In the genomic region with DNA sequence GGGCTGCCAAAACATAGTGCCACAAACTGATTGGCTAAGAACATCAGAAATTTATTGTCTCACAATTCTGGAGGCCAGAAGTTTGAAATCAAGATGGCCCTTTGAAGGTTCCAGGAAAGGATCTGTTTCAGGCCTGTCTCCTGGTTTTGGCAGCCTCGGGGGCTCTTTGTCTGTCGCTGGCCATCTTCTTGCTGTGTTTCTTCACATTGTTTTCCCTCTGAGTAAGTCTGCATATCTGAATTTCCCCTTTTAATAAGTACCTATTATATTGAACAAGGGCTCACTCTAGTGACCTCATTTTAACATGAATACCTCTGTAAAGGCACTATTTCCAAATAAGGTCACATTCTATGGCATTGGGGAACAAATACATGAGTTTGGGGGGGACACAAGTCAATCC, we compare ENCODE assay signal across 33 cellular contexts.
DNase-seq lines count a peak whose midpoint lies in the region; ATAC-seq and TF ChIP-seq lines count a peak whose summit lies in the region.
"Had no signal": no experiment of that assay in that cellular context is flagged by ENCODE, and none has a peak within 500 bp of the region (broad histone marks: within the 10 kb centered on the region; RNA-seq: fewer than 3 reads in every experiment).

No MANE protein-coding gene starts in this region.

- H3K4me3 ChIP-seq in GM23248: no peak overlapping the region
- H3K4me3 ChIP-seq in choroid plexus epithelial cell (ENCODE audit: low read depth, low read length): no peak overlapping the region
- H3K4me3 ChIP-seq in heart right ventricle: no peak overlapping the region
- H3K4me3 ChIP-seq in naive thymus-derived CD4-positive, alpha-beta T cell (ENCODE audit: low read length): no peak overlapping the region
- H3K4me3 ChIP-seq: mucosa of descending colon, pancreas, SJCRH30 had no signal

- no peaks in the 10 kb centered on the region for H3K36me3 Mint-ChIP-seq in neural crest cell (ENCODE audit: low read depth)
- H3K36me3 Mint-ChIP-seq in naive thymus-derived CD4-positive, alpha-beta T cell: no peaks in the 10 kb centered on the region
- H3K36me3 Mint-ChIP-seq in activated naive CD4-positive, alpha-beta T cell treated with anti-CD3 and anti-CD28 coated beads for 36 hours (ENCODE audit: low read depth): no peaks in the 10 kb centered on the region
- H3K36me3 Mint-ChIP-seq: natural killer cell treated with Interleukin-12 subunit alpha and Interleukin-12 subunit beta and Interleukin-15 and Interleukin-18, amount 100 ng/mL, for 72 hours; stimulated activated memory B cell treated with anti-CD40 and anti-IgM and Interleukin-4, amounts not matched to agents 10 μg/mL and 1 μg/mL and 100 μg/mL, for 72 hours; T-cell had no signal

- no peak overlapping the region for H3K4me3 Mint-ChIP-seq in neural crest cell
- no peak overlapping the region for H3K4me3 Mint-ChIP-seq in naive thymus-derived CD4-positive, alpha-beta T cell
- no peak overlapping the region for H3K4me3 Mint-ChIP-seq in activated naive CD4-positive, alpha-beta T cell treated with anti-CD3 and anti-CD28 coated beads for 36 hours
- H3K4me3 Mint-ChIP-seq: activated B cell treated with CpG ODN at 0.5 μM for 24 hours; activated CD4-positive, alpha-beta T cell treated with anti-CD3 and anti-CD28 coated beads, Interleukin-2, amount 10 ng/mL, durations not matched to agents 7 days and 5 days; activated T-cell treated with anti-CD3 and anti-CD28 coated beads, Interleukin-2, amount 50 U/mL, for 24 hours; natural killer cell treated with Interleukin-12 subunit alpha and Interleukin-12 subunit beta and Interleukin-15 and Interleukin-18, amount 100 ng/mL, for 72 hours; stimulated activated memory B cell treated with anti-CD40 and anti-IgM and Interleukin-4, amounts not matched to agents 10 μg/mL and 1 μg/mL and 100 μg/mL, for 72 hours; T-cell; type B pancreatic cell had no signal

- in situ Hi-C loops in GM23248 (cut with MboI): no loop called here

- no peaks in the 10 kb centered on the region for H3K9me3 Mint-ChIP-seq in neural crest cell
- peaks cover 0 to 16% (median 2%) of the 10 kb centered on the region in 11 donors for H3K9me3 Mint-ChIP-seq in naive thymus-derived CD4-positive, alpha-beta T cell
- peaks cover 1% of the 10 kb centered on the region for H3K9me3 Mint-ChIP-seq in activated naive CD4-positive, alpha-beta T cell treated with anti-CD3 and anti-CD28 coated beads for 36 hours
- H3K9me3 Mint-ChIP-seq: activated CD4-positive, alpha-beta T cell treated with anti-CD3 and anti-CD28 coated beads, Interleukin-2, amount 10 ng/mL, durations not matched to agents 7 days and 5 days; stimulated activated memory B cell treated with anti-CD40 and anti-IgM and Interleukin-4, amounts not matched to agents 10 μg/mL and 1 μg/mL and 100 μg/mL, for 72 hours had no signal

- no peaks in the 10 kb centered on the region for H3K27me3 Mint-ChIP-seq in neural crest cell (ENCODE audit: low read depth)
- no peaks in the 10 kb centered on the region for H3K27me3 Mint-ChIP-seq in naive thymus-derived CD4-positive, alpha-beta T cell
- no peaks in the 10 kb centered on the region for H3K27me3 Mint-ChIP-seq in activated naive CD4-positive, alpha-beta T cell treated with anti-CD3 and anti-CD28 coated beads for 36 hours (ENCODE audit: low read depth)
- H3K27me3 Mint-ChIP-seq: activated B cell treated with CpG ODN at 0.5 μM for 24 hours; activated CD4-positive, alpha-beta T cell treated with anti-CD3 and anti-CD28 coated beads, Interleukin-2, amount 10 ng/mL, durations not matched to agents 7 days and 5 days; activated T-cell treated with anti-CD3 and anti-CD28 coated beads, Interleukin-2, amount 50 U/mL, for 24 hours; natural killer cell treated with Interleukin-12 subunit alpha and Interleukin-12 subunit beta and Interleukin-15 and Interleukin-18, amount 100 ng/mL, for 72 hours; stimulated activated memory B cell treated with anti-CD40 and anti-IgM and Interleukin-4, amounts not matched to agents 10 μg/mL and 1 μg/mL and 100 μg/mL, for 72 hours; T-cell had no signal

- POLR2A ChIA-PET in naive thymus-derived CD4-positive, alpha-beta T cell (lab: Charles Lee): no interaction called here

- CTCF ChIA-PET in naive thymus-derived CD4-positive, alpha-beta T cell (lab: Charles Lee): no interaction called here
- CTCF ChIA-PET in activated naive CD4-positive, alpha-beta T cell treated with anti-CD3 and anti-CD28 coated beads for 36 hours (lab: Charles Lee): no interaction called here

- 40 to 56% methylated on average over 2 of the region's 2 CpGs for WGBS in GM23248 (ENCODE audit: low coverage in 1 of 2, low lambda C conversion rate in 2 of 2, missing lambda C conversion rate in 2 of 2), 2 experiments
- 60 to 67% methylated on average over 2 of the region's 2 CpGs for WGBS in heart right ventricle, 2 donors

- no peaks in the 10 kb centered on the region for H3K4me1 Mint-ChIP-seq in neural crest cell
- H3K4me1 Mint-ChIP-seq in naive thymus-derived CD4-positive, alpha-beta T cell: no peaks in the 10 kb centered on the region
- no peaks in the 10 kb centered on the region for H3K4me1 Mint-ChIP-seq in activated naive CD4-positive, alpha-beta T cell treated with anti-CD3 and anti-CD28 coated beads for 36 hours (ENCODE audit: low read depth)
- H3K4me1 Mint-ChIP-seq: activated B cell treated with CpG ODN at 0.5 μM for 24 hours; activated CD4-positive, alpha-beta T cell treated with anti-CD3 and anti-CD28 coated beads, Interleukin-2, amount 10 ng/mL, durations not matched to agents 7 days and 5 days; stimulated activated memory B cell treated with anti-CD40 and anti-IgM and Interleukin-4, amounts not matched to agents 10 μg/mL and 1 μg/mL and 100 μg/mL, for 72 hours; T-cell had no signal

- intact Hi-C loops in heart right ventricle (cut with DNase I): no loop called here
- intact Hi-C loops in naive thymus-derived CD4-positive, alpha-beta T cell (cut with micrococcal nuclease): no loop called here
- intact Hi-C loops in activated naive CD4-positive, alpha-beta T cell treated with anti-CD3 and anti-CD28 coated beads for 36 hours (cut with micrococcal nuclease): no loop called here

- no peak for TF ChIP-seq CTCF in choroid plexus epithelial cell (conservative IDR thresholded peaks at IDR 0.05; ENCODE audit: low read depth, low read length)
- no peak for TF ChIP-seq CTCF in neural crest cell (conservative IDR thresholded peaks at IDR 0.05)
- no peak for TF ChIP-seq CTCF in heart right ventricle (IDR thresholded peaks at IDR 0.05)

- peaks cover 20% of the 10 kb centered on the region for H3F3A ChIP-seq in GM23248 (ENCODE audit: insufficient read depth)

- H3K36me3 ChIP-seq in GM23248 (ENCODE audit: low read depth): no peaks in the 10 kb centered on the region
- H3K36me3 ChIP-seq in heart right ventricle: no peaks in the 10 kb centered on the region
- no peaks in the 10 kb centered on the region for H3K36me3 ChIP-seq in naive thymus-derived CD4-positive, alpha-beta T cell (ENCODE audit: control insufficient read depth in 2 of 3, insufficient read depth in 3 of 3, low read length in 3 of 3)
- H3K36me3 ChIP-seq: pancreas, SJCRH30 had no signal

- H3K9me2 ChIP-seq in GM23248 (ENCODE audit: insufficient read depth): no peaks in the 10 kb centered on the region

- H3K27ac Mint-ChIP-seq in neural crest cell (ENCODE audit: unreplicated experiment): peak overlapping the region; percentile 64
- H3K27ac Mint-ChIP-seq in naive thymus-derived CD4-positive, alpha-beta T cell: no peak overlapping the region
- no peak overlapping the region for H3K27ac Mint-ChIP-seq in activated naive CD4-positive, alpha-beta T cell treated with anti-CD3 and anti-CD28 coated beads for 36 hours
- H3K27ac Mint-ChIP-seq: activated B cell treated with CpG ODN at 0.5 μM for 24 hours; activated CD4-positive, alpha-beta T cell treated with anti-CD3 and anti-CD28 coated beads, Interleukin-2, amount 10 ng/mL, durations not matched to agents 7 days and 5 days; activated T-cell treated with anti-CD3 and anti-CD28 coated beads, Interleukin-2, amount 50 U/mL, for 24 hours; natural killer cell treated with Interleukin-12 subunit alpha and Interleukin-12 subunit beta and Interleukin-15 and Interleukin-18, amount 100 ng/mL, for 72 hours; stimulated activated memory B cell treated with anti-CD40 and anti-IgM and Interleukin-4, amounts not matched to agents 10 μg/mL and 1 μg/mL and 100 μg/mL, for 72 hours; T-cell; type B pancreatic cell had no signal

- H3K4me1 ChIP-seq in GM23248 (ENCODE audit: insufficient read depth): peaks cover 25% of the 10 kb centered on the region
- no peaks in the 10 kb centered on the region for H3K4me1 ChIP-seq in heart right ventricle
- H3K4me1 ChIP-seq in naive thymus-derived CD4-positive, alpha-beta T cell (ENCODE audit: control insufficient read depth in 2 of 2, insufficient read depth in 2 of 2, low read length in 2 of 2): no peaks in the 10 kb centered on the region
- H3K4me1 ChIP-seq: Caco-2, pancreas, SJCRH30 had no signal

- H3K9me3 ChIP-seq in GM23248 (ENCODE audit: low read depth): no peaks in the 10 kb centered on the region
- H3K9me3 ChIP-seq in heart right ventricle: no peaks in the 10 kb centered on the region
- no peaks in the 10 kb centered on the region for H3K9me3 ChIP-seq in naive thymus-derived CD4-positive, alpha-beta T cell (ENCODE audit: control insufficient read depth in 2 of 3, low read length in 3 of 3)
- H3K9me3 ChIP-seq: Caco-2, mucosa of descending colon, pancreas, SJCRH30 had no signal

- no peaks in the 10 kb centered on the region for H3K79me2 ChIP-seq in GM23248 (ENCODE audit: insufficient read depth)

- H2AFZ ChIP-seq in GM23248: peak overlapping the region; percentile 62

- no peak overlapping the region for H3K9ac ChIP-seq in GM23248
- H3K9ac ChIP-seq: KMS-11 had no signal

- no peak for DNase-seq in GM23248
- peak; percentile 14 for DNase-seq in M059J (ENCODE audit: low read depth)
- peak; percentile 18 for DNase-seq in choroid plexus epithelial cell (ENCODE audit: low read depth)
- DNase-seq in neural crest cell (ENCODE audit: low read depth, low spot score): no peak
- no peak for DNase-seq in heart right ventricle
- no peak for DNase-seq in naive thymus-derived CD4-positive, alpha-beta T cell
- DNase-seq in activated naive CD4-positive, alpha-beta T cell treated with anti-CD3 and anti-CD28 coated beads for 36 hours: no peak
- DNase-seq in NCI-H446 (lab: John Stamatoyannopoulos, UW): no peak
- DNase-seq: activated B cell treated with CpG ODN at 0.5 μM for 24 hours; activated CD4-positive, alpha-beta T cell treated with anti-CD3 and anti-CD28 coated beads, Interleukin-2, amount 10 ng/mL, durations not matched to agents 7 days and 5 days; activated gamma-delta T cell; activated T-cell treated with anti-CD3 and anti-CD28 coated beads, Interleukin-2, amount 50 U/mL, for 24 hours; Caco-2; caudate nucleus; cortex of kidney; DMS79 treated with DMSO at 0.1 percent for 48 hours; foreskin melanocyte; GF-D8; left colon; mammary epithelial cell; mucosa of descending colon; NCI-H1417 treated with DMSO at 0.1 percent for 48 hours; NCI-H2081; NCI-H226; NCI-H748 treated with DMSO at 0.1 percent for 48 hours; pancreas; SJCRH30; T-cell had no signal

- no peaks in the 10 kb centered on the region for H3K27me3 ChIP-seq in GM23248 (replicated peaks; ENCODE audit: insufficient read depth)
- no peaks in the 10 kb centered on the region for H3K27me3 ChIP-seq in heart right ventricle
- H3K27me3 ChIP-seq in naive thymus-derived CD4-positive, alpha-beta T cell (ENCODE audit: control insufficient read depth in 2 of 2, insufficient read depth in 2 of 2, low read length in 2 of 2): no peaks in the 10 kb centered on the region
- H3K27me3 ChIP-seq: pancreas, SJCRH30 had no signal

- no peak overlapping the region for H3K4me2 ChIP-seq in GM23248 (ENCODE audit: unreplicated experiment)
- H3K4me2 ChIP-seq: KMS-11 had no signal

- no peak overlapping the region for H3K27ac ChIP-seq in GM23248
- no peak overlapping the region for H3K27ac ChIP-seq in heart right ventricle
- no peak overlapping the region for H3K27ac ChIP-seq in naive thymus-derived CD4-positive, alpha-beta T cell (ENCODE audit: low read depth, low read length)
- H3K27ac ChIP-seq: C4-2B, KMS-11, pancreas, SJCRH30 had no signal

- no peak for ATAC-seq in heart right ventricle
- no peak for ATAC-seq in naive thymus-derived CD4-positive, alpha-beta T cell
- ATAC-seq: left colon; mucosa of descending colon; natural killer cell treated with Interleukin-12 subunit alpha and Interleukin-12 subunit beta and Interleukin-15 and Interleukin-18, amount 100 ng/mL, for 72 hours; pancreas; stimulated activated memory B cell treated with anti-CD40 and anti-IgM and Interleukin-4, amounts not matched to agents 10 μg/mL and 1 μg/mL and 100 μg/mL, for 72 hours; T-cell had no signal

- no peaks in the 10 kb centered on the region for H4K20me1 ChIP-seq in GM23248 (ENCODE audit: insufficient read depth)

Comparison
In these comparisons a context has a peak if more than half of its experiments do, and no peak if none do; other contexts are left out.
1. DNase-seq: peak in M059J (single experiment) and choroid plexus epithelial cell (single experiment); none in GM23248 (single experiment), neural crest cell (single experiment), heart right ventricle (0 of 2), naive thymus-derived CD4-positive, alpha-beta T cell (0 of 9), activated naive CD4-positive, alpha-beta T cell treated with anti-CD3 and anti-CD28 coated beads for 36 hours (single experiment) and NCI-H446 (0 of 2).